Comparison of ENCODE assay signal across 15 cellular contexts in genomic region chr2:16227811-16228462, GRCh38.
DNase-seq lines count a peak whose midpoint lies in the region; ATAC-seq, FAIRE-seq and TF ChIP-seq lines count a peak whose summit lies in the region.
"Had no signal": no experiment of that assay in that cellular context is flagged by ENCODE, and none has a peak within 500 bp of the region (broad histone marks: within the 10 kb centered on the region; RNA-seq: fewer than 3 reads in every experiment).

No MANE protein-coding gene starts in this region.

- in situ Hi-C loops in K562 (cut with MboI), result no loop called here

- TF ChIP-seq EP300 in K562 (IDR thresholded peaks at IDR 0.05; ENCODE audit: low read length), result no peak
- no peak for TF ChIP-seq EP300 in esophagus muscularis mucosa (IDR thresholded peaks at IDR 0.05)

- H3K4me2 ChIP-seq in K562 (ENCODE audit: insufficient read depth, low read length) (peak overlapping the region; percentile 37; the same call in 1 of the 2 replicates), mesenchymal stem cell (ENCODE audit: low read length, poor library complexity, severe bottlenecking) (no peak overlapping the region)
- H3K4me2 ChIP-seq: BLaER1 treated with 17β-estradiol and CSF1 and Interleukin-3, amounts not matched to agents 10 nM and 100 nM had no signal

- POLR2A ChIA-PET in K562 (lab: Yijun Ruan, JAX), result no interaction called here

- no peaks in the 10 kb centered on the region for H3K79me2 ChIP-seq in K562 (ENCODE audit: control insufficient read depth, insufficient read depth, low read length)

- no peaks in the 10 kb centered on the region for H3K4me1 ChIP-seq in K562 (replicated peaks in 1 of 2; ENCODE audit: control insufficient read depth in 2 of 2, insufficient read depth in 2 of 2, low read length in 2 of 2)
- H3K4me1 ChIP-seq in mucosa of descending colon (ENCODE audit: low read depth), result no peaks in the 10 kb centered on the region
- H3K4me1 ChIP-seq in esophagus muscularis mucosa, result peaks cover 0 to 10% (median 5%) of the 10 kb centered on the region in 4 donors
- H3K4me1 ChIP-seq in mesenchymal stem cell (ENCODE audit: control insufficient read depth, insufficient read depth, low read depth, low read length), result no peaks in the 10 kb centered on the region
- H3K4me1 ChIP-seq: BLaER1 treated with 17β-estradiol and CSF1 and Interleukin-3, amounts not matched to agents 10 nM and 100 nM had no signal

- no TSS peak for BruUV-seq in K562 (replicated peaks; lab: Mats Ljungman, UMichigan)

- no peak overlapping the region for H4K8ac ChIP-seq in mesenchymal stem cell (ENCODE audit: low read length)

- FAIRE-seq in K562 (lab: Jason Lieb, UNC), result no peak
- FAIRE-seq: H54 had no signal

- peak overlapping the region; percentile 55; the same call in 1 of the 2 replicates for H2AFZ ChIP-seq in K562 (ENCODE audit: low read depth, low read length)
- no peak overlapping the region for H2AFZ ChIP-seq in mesenchymal stem cell (ENCODE audit: low read depth, low read length)

- no peak overlapping the region for H3K23ac ChIP-seq in mesenchymal stem cell (ENCODE audit: low read length in 2 of 2)

- intact Hi-C loops in K562 (cut with micrococcal nuclease), result no loop called here
- intact Hi-C loops in mucosa of descending colon (cut with DNase I, micrococcal nuclease), result no loop called here
- intact Hi-C loops in esophagus muscularis mucosa (cut with DNase I), result no loop called here

- no peak overlapping the region for H3K18ac ChIP-seq in mesenchymal stem cell (ENCODE audit: low read depth in 1 of 2, low read length in 2 of 2)

- H3K27ac ChIP-seq in K562 (ENCODE audit: extremely low read depth, low read depth, low read length), result no peak overlapping the region
- no peak overlapping the region for H3K27ac ChIP-seq in esophagus muscularis mucosa (replicated peaks in 1 of 4)
- no peak overlapping the region for H3K27ac ChIP-seq in mesenchymal stem cell (ENCODE audit: low read length, poor library complexity, severe bottlenecking)
- H3K27ac ChIP-seq: BLaER1 treated with 17β-estradiol and CSF1 and Interleukin-3, amounts not matched to agents 10 nM and 100 nM had no signal

- TF ChIP-seq POLR2A in K562 (conservative IDR thresholded peaks at IDR 0.05) (no peak), esophagus muscularis mucosa (IDR thresholded peaks at IDR 0.05; ENCODE audit: low read depth) (no peak)

- no peak overlapping the region for H2BK12ac ChIP-seq in mesenchymal stem cell (ENCODE audit: low read length in 2 of 2)

- H2AK5ac ChIP-seq in mesenchymal stem cell (ENCODE audit: low read length, severe bottlenecking), result no peak overlapping the region

- H3K79me1 ChIP-seq in mesenchymal stem cell (replicated peaks; ENCODE audit: low read length, poor library complexity, severe bottlenecking), result no peaks in the 10 kb centered on the region

- H3K9me3 ChIP-seq in K562 (replicated peaks; ENCODE audit: control insufficient read depth, insufficient read depth, low read depth, low read length), result no peaks in the 10 kb centered on the region
- H3K9me3 ChIP-seq in mucosa of descending colon, result no peaks in the 10 kb centered on the region
- H3K9me3 ChIP-seq in esophagus muscularis mucosa, result no peaks in the 10 kb centered on the region
- no peaks in the 10 kb centered on the region for H3K9me3 ChIP-seq in mesenchymal stem cell (ENCODE audit: control insufficient read depth, low read length)
- H3K9me3 ChIP-seq: BLaER1 treated with 17β-estradiol and CSF1 and Interleukin-3, amounts not matched to agents 10 nM and 100 nM had no signal

- CTCF ChIA-PET in K562 (lab: Yijun Ruan, JAX; ENCODE audit: low intra/inter-chr PET ratio), result no interaction called here

- no peak overlapping the region for H3K4ac ChIP-seq in mesenchymal stem cell (ENCODE audit: low read depth in 1 of 2, low read length in 2 of 2)

- ATAC-seq in K562 (peak; percentile 79), mucosa of descending colon (peak; percentile 20)
- ATAC-seq: CD8-positive, alpha-beta T cell had no signal

- WGBS in K562 (ENCODE audit: insufficient coverage, low coverage, missing lambda C conversion rate), result 26% methylated on average over 12 of the region's 17 CpGs
- 82% methylated on average over 17 of the region's 17 CpGs for WGBS in esophagus muscularis mucosa
- WGBS in mesenchymal stem cell, result 72% methylated on average over 11 of the region's 17 CpGs

- no peak overlapping the region for H2BK15ac ChIP-seq in mesenchymal stem cell (ENCODE audit: low read depth, poor library complexity, severe bottlenecking)

- peak; percentile 37 to 39 for DNase-seq in SHP77 (lab: John Stamatoyannopoulos, UW)
- no peak for DNase-seq in SHP77 treated with DMSO at 0.1 percent for 48 hours (lab: John Stamatoyannopoulos, UW)
- peak; percentile 15 to 41 (median 35) for DNase-seq in K562 (ENCODE audit: extremely low read depth in 1 of 4, low spot score in 3 of 4)
- no peak for DNase-seq in mucosa of descending colon
- DNase-seq in esophagus muscularis mucosa (ENCODE audit: extremely low spot score), result no peak
- DNase-seq in mesenchymal stem cell, result no peak
- DNase-seq in NCI-H1694 treated with DMSO at 0.1 percent for 48 hours (lab: John Stamatoyannopoulos, UW), result no peak
- no peak for DNase-seq in MV-4-11 (lab: John Stamatoyannopoulos, UW)
- DNase-seq: 8988T; Calu3; CD8-positive, alpha-beta T cell; GF-D8; HCEC 1CT had no signal

- H4K91ac ChIP-seq in mesenchymal stem cell (ENCODE audit: low read length), result no peak overlapping the region

- H3K9ac ChIP-seq in K562 (ENCODE audit: insufficient read depth in 1 of 2, low read depth in 2 of 2, low read length in 2 of 2) (no peak overlapping the region), mesenchymal stem cell (ENCODE audit: low read length) (no peak overlapping the region)
- H3K9ac ChIP-seq: BLaER1 treated with 17β-estradiol and CSF1 and Interleukin-3, amounts not matched to agents 10 nM and 100 nM had no signal

- H2BK120ac ChIP-seq in mesenchymal stem cell (ENCODE audit: low read depth, low read length), result no peak overlapping the region

- H3K14ac ChIP-seq in mesenchymal stem cell (ENCODE audit: low read length in 2 of 2), result no peak overlapping the region

- no peak for TF ChIP-seq RAD21 in K562 (CRISPR knock-in tag; conservative IDR thresholded peaks at IDR 0.05 in 1 of 2, IDR thresholded peaks at IDR 0.05 in 1 of 2)

- no peak overlapping the region for H3K4me3 ChIP-seq in K562
- H3K4me3 ChIP-seq in mucosa of descending colon, result no peak overlapping the region
- no peak overlapping the region for H3K4me3 ChIP-seq in esophagus muscularis mucosa
- no peak overlapping the region for H3K4me3 ChIP-seq in mesenchymal stem cell (ENCODE audit: insufficient read depth in 1 of 2, low read depth in 1 of 2, low read length in 2 of 2)
- H3K4me3 ChIP-seq: BLaER1 treated with 17β-estradiol and CSF1 and Interleukin-3, amounts not matched to agents 10 nM and 100 nM had no signal

- TF ChIP-seq CTCF in K562 (IDR thresholded peaks at IDR 0.05 in 2 of 3, conservative IDR thresholded peaks at IDR 0.05 in 1 of 3; ENCODE audit: insufficient read depth in 2 of 3, low read depth in 1 of 3, low read length in 3 of 3) (no peak), mucosa of descending colon (IDR thresholded peaks at IDR 0.05) (no peak), esophagus muscularis mucosa (IDR thresholded peaks at IDR 0.05) (no peak)

- H3K27me3 ChIP-seq in K562 (ENCODE audit: control insufficient read depth in 2 of 2, insufficient read depth in 2 of 2, low read length in 2 of 2) (peaks cover 0 to under 1% of the 10 kb centered on the region in 2 experiments; a peak in 1 of 5 replicates), esophagus muscularis mucosa (no peaks in the 10 kb centered on the region), mesenchymal stem cell (ENCODE audit: control insufficient read depth in 1 of 2, insufficient read depth in 1 of 2, low read length in 2 of 2) (no peaks in the 10 kb centered on the region)
- H3K27me3 ChIP-seq: BLaER1 treated with 17β-estradiol and CSF1 and Interleukin-3, amounts not matched to agents 10 nM and 100 nM had no signal

- H3K36me3 ChIP-seq in K562 (ENCODE audit: control insufficient read depth, insufficient read depth, low read length), result no peaks in the 10 kb centered on the region
- no peaks in the 10 kb centered on the region for H3K36me3 ChIP-seq in mucosa of descending colon (ENCODE audit: low read depth)
- no peaks in the 10 kb centered on the region for H3K36me3 ChIP-seq in esophagus muscularis mucosa
- H3K36me3 ChIP-seq in mesenchymal stem cell (ENCODE audit: control insufficient read depth in 1 of 2, insufficient read depth in 2 of 2, low read depth in 1 of 2, low read length in 2 of 2), result no peaks in the 10 kb centered on the region
- H3K36me3 ChIP-seq: BLaER1 treated with 17β-estradiol and CSF1 and Interleukin-3, amounts not matched to agents 10 nM and 100 nM had no signal

- no peaks in the 10 kb centered on the region for H4K20me1 ChIP-seq in K562 (replicated peaks; ENCODE audit: control insufficient read depth, insufficient read depth, low read length)
- H4K20me1 ChIP-seq: BLaER1 treated with 17β-estradiol and CSF1 and Interleukin-3, amounts not matched to agents 10 nM and 100 nM had no signal

- no peak overlapping the region for H2BK5ac ChIP-seq in mesenchymal stem cell (ENCODE audit: low read depth, low read length, poor library complexity, severe bottlenecking)

- H3K9me1 ChIP-seq in K562 (ENCODE audit: control insufficient read depth, insufficient read depth, low read length), result no peaks in the 10 kb centered on the region

TF ChIP-seq in K562, 482 proteins besides CTCF, POLR2A, EP300 and RAD21 (continues in another document):
- TF ChIP-seq RAD51 (IDR thresholded peaks at IDR 0.05; ENCODE audit: borderline replicate concordance, low read depth) (no peak), STAT5A (IDR thresholded peaks at IDR 0.05; ENCODE audit: borderline replicate concordance, low read length) (no peak), NKRF (IDR thresholded peaks at IDR 0.05; ENCODE audit: borderline replicate concordance) (no peak), CTBP1 (IDR thresholded peaks at IDR 0.05; ENCODE audit: borderline replicate concordance) (no peak), ZNF384 (IDR thresholded peaks at IDR 0.05; ENCODE audit: low read depth, low read length) (no peak)

Comparison
In these comparisons a context has a peak if more than half of its experiments do, and no peak if none do; other contexts are left out.
1. DNase-seq: peak in SHP77 (2 of 2) and K562 (4 of 4); none in SHP77 treated with DMSO at 0.1 percent for 48 hours (single experiment), mucosa of descending colon (0 of 3), esophagus muscularis mucosa (single experiment), mesenchymal stem cell (single experiment), NCI-H1694 treated with DMSO at 0.1 percent for 48 hours (single experiment) and MV-4-11 (single experiment).